ENCODE assay signal across 1 cellular context in genomic region chr6:20483902-20484497, GRCh38.
TF ChIP-seq lines count a peak whose summit lies in the region.

No MANE protein-coding gene starts in this region.

TF ChIP-seq in GM23338, 12 proteins besides CTCF, POLR2A, EP300 and RAD21 (continued from another document):
- TF ChIP-seq ZNF462 (CRISPR knock-in tag; IDR thresholded peaks at IDR 0.05) (no peak), NANOG (IDR thresholded peaks at IDR 0.05; ENCODE audit: borderline replicate concordance) (no peak), STAT1 (IDR thresholded peaks at IDR 0.05; ENCODE audit: unreplicated experiment) (no peak), REST (IDR thresholded peaks at IDR 0.05; ENCODE audit: unreplicated experiment) (no peak), POLR2AphosphoS5 (IDR thresholded peaks at IDR 0.05; ENCODE audit: low read depth) (no peak)
